In genomic region chr20:49372095-49372734, GRCh38 we compare ENCODE assay signal across 18 cellular contexts.
"Had no signal": no experiment of that assay in that cellular context is flagged by ENCODE, and none has a peak within 500 bp of the region (broad histone marks: within the 10 kb centered on the region; RNA-seq: fewer than 3 reads in every experiment).

No MANE protein-coding gene starts in this region.

- H3K36me3 ChIP-seq: colonic mucosa had no signal

- ATAC-seq: activated CD8-positive, alpha-beta T cell treated with anti-CD3 and anti-CD28 coated beads for 36 hours; activated naive CD4-positive, alpha-beta T cell treated with anti-CD3 and anti-CD28 coated beads, Interleukin-2, amount 50 U/mL, for 72 hours; esophagus mucosa; right cardiac atrium; stimulated activated naive CD8-positive, alpha-beta T cell treated with anti-CD3 and anti-CD28 coated beads, Interleukin-15, Interleukin-2, amounts not matched to agents 100 U/mL and 50 U/mL, for 24 hours; WTC11 had no signal

- H3K9me3 ChIP-seq: colonic mucosa had no signal

- H3K27me3 ChIP-seq: colonic mucosa had no signal

- H3K4me3 ChIP-seq: colonic mucosa, skin epidermis had no signal

- DNase-seq: activated CD4-positive, alpha-beta T cell treated with anti-CD3 and anti-CD28 coated beads for 48 hours; activated CD8-positive, alpha-beta T cell treated with anti-CD3 and anti-CD28 coated beads for 36 hours; activated gamma-delta T cell; activated T-cell treated with anti-CD3 and anti-CD28 coated beads, Interleukin-2, amount 50 U/mL, for 48 hours; central memory CD4-positive, alpha-beta T cell; colonic mucosa; hippocampal formation; nephron progenitor cell; occipital lobe; right cardiac atrium; stimulated activated CD4-positive, alpha-beta T cell treated with anti-CD3 and anti-CD28 coated beads, Interleukin-4, amount 100 ng/mL, for 4 hours; stimulated activated CD8-positive, alpha-beta memory T cell treated with anti-CD3 and anti-CD28 coated beads, Interleukin-4, amount 100 ng/mL, for 48 hours; stimulated activated naive CD8-positive, alpha-beta T cell treated with anti-CD3 and anti-CD28 coated beads, Interleukin-15, Interleukin-2, amounts not matched to agents 100 U/mL and 50 U/mL, for 24 hours; T-helper 2 cell had no signal

- H3K4me1 ChIP-seq: colonic mucosa had no signal

- H3K27ac ChIP-seq: colonic mucosa, skin epidermis had no signal
